In the genomic region with DNA sequence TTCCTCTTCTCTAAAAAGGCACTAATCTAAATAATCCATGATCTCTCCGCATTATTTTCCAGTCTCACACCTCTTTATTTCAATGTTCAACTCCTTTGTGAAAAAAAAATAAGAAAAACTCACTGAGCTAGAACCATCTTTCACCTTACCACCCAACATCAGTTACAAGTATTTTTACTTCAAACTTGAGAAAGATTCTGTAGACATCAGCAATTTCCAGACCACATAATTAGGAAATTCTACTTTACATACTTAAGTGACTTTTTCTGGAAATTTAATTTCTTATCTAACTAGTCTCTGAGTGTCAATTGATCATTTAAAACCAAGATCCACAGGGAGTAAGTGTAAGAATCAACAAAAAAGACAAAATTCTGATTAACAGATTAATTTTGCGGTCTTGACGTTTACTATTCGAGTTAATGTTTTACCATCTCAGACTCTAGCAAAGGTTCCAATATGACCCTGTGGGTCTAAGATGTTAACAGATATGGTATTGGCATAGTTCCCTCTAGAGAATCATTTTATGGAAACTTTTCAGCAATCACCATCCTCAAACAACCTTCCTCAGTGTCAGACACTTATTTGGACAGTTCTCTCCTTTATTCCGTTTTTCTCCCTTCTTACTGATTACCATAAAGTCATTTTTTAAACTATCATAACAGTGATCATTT, we compare ENCODE assay signal across 1 cellular context.
TF ChIP-seq lines count a peak whose summit lies in the region.

No MANE protein-coding gene starts in this region.

TF ChIP-seq in GM12878, 131 proteins besides CTCF, POLR2A, EP300 and RAD21 (continued from another document):
- TF ChIP-seq, protein P1, sequence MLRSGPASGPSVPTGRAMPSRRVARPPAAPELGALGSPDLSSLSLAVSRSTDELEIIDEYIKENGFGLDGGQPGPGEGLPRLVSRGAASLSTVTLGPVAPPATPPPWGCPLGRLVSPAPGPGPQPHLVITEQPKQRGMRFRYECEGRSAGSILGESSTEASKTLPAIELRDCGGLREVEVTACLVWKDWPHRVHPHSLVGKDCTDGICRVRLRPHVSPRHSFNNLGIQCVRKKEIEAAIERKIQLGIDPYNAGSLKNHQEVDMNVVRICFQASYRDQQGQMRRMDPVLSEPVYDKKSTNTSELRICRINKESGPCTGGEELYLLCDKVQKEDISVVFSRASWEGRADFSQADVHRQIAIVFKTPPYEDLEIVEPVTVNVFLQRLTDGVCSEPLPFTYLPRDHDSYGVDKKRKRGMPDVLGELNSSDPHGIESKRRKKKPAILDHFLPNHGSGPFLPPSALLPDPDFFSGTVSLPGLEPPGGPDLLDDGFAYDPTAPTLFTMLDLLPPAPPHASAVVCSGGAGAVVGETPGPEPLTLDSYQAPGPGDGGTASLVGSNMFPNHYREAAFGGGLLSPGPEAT (IDR thresholded peaks at IDR 0.05; ENCODE audit: low read depth) = no peak
- TF ChIP-seq NFIC (IDR thresholded peaks at IDR 0.05; ENCODE audit: low read depth, low read length) = no peak
- TF ChIP-seq, protein P2, sequence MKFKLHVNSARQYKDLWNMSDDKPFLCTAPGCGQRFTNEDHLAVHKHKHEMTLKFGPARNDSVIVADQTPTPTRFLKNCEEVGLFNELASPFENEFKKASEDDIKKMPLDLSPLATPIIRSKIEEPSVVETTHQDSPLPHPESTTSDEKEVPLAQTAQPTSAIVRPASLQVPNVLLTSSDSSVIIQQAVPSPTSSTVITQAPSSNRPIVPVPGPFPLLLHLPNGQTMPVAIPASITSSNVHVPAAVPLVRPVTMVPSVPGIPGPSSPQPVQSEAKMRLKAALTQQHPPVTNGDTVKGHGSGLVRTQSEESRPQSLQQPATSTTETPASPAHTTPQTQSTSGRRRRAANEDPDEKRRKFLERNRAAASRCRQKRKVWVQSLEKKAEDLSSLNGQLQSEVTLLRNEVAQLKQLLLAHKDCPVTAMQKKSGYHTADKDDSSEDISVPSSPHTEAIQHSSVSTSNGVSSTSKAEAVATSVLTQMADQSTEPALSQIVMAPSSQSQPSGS (IDR thresholded peaks at IDR 0.05; ENCODE audit: low read length) = no peak
- TF ChIP-seq, protein P3, sequence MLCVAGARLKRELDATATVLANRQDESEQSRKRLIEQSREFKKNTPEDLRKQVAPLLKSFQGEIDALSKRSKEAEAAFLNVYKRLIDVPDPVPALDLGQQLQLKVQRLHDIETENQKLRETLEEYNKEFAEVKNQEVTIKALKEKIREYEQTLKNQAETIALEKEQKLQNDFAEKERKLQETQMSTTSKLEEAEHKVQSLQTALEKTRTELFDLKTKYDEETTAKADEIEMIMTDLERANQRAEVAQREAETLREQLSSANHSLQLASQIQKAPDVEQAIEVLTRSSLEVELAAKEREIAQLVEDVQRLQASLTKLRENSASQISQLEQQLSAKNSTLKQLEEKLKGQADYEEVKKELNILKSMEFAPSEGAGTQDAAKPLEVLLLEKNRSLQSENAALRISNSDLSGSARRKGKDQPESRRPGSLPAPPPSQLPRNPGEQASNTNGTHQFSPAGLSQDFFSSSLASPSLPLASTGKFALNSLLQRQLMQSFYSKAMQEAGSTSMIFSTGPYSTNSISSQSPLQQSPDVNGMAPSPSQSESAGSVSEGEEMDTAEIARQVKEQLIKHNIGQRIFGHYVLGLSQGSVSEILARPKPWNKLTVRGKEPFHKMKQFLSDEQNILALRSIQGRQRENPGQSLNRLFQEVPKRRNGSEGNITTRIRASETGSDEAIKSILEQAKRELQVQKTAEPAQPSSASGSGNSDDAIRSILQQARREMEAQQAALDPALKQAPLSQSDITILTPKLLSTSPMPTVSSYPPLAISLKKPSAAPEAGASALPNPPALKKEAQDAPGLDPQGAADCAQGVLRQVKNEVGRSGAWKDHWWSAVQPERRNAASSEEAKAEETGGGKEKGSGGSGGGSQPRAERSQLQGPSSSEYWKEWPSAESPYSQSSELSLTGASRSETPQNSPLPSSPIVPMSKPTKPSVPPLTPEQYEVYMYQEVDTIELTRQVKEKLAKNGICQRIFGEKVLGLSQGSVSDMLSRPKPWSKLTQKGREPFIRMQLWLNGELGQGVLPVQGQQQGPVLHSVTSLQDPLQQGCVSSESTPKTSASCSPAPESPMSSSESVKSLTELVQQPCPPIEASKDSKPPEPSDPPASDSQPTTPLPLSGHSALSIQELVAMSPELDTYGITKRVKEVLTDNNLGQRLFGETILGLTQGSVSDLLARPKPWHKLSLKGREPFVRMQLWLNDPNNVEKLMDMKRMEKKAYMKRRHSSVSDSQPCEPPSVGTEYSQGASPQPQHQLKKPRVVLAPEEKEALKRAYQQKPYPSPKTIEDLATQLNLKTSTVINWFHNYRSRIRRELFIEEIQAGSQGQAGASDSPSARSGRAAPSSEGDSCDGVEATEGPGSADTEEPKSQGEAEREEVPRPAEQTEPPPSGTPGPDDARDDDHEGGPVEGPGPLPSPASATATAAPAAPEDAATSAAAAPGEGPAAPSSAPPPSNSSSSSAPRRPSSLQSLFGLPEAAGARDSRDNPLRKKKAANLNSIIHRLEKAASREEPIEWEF (IDR thresholded peaks at IDR 0.05; ENCODE audit: insufficient replicate concordance, low read depth, low read length) = no peak
- TF ChIP-seq, protein P4, sequence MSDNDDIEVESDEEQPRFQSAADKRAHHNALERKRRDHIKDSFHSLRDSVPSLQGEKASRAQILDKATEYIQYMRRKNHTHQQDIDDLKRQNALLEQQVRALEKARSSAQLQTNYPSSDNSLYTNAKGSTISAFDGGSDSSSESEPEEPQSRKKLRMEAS (IDR thresholded peaks at IDR 0.05; ENCODE audit: low read depth, low read length) = no peak
- no peak for TF ChIP-seq TCF7 (IDR thresholded peaks at IDR 0.05; ENCODE audit: borderline replicate concordance)
- TF ChIP-seq, protein P5, sequence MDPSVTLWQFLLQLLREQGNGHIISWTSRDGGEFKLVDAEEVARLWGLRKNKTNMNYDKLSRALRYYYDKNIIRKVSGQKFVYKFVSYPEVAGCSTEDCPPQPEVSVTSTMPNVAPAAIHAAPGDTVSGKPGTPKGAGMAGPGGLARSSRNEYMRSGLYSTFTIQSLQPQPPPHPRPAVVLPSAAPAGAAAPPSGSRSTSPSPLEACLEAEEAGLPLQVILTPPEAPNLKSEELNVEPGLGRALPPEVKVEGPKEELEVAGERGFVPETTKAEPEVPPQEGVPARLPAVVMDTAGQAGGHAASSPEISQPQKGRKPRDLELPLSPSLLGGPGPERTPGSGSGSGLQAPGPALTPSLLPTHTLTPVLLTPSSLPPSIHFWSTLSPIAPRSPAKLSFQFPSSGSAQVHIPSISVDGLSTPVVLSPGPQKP (IDR thresholded peaks at IDR 0.05; ENCODE audit: low read depth, low read length) = no peak
- no peak for TF ChIP-seq RELA (IDR thresholded peaks at IDR 0.05; ENCODE audit: borderline replicate concordance, partially characterized antibody)
- no peak for TF ChIP-seq SRF (IDR thresholded peaks at IDR 0.05; ENCODE audit: low read depth in 2 of 2, low read length in 2 of 2)
